In genomic region chr16:31505483-31505882, GRCh38 we compare ENCODE assay signal across 10 cellular contexts. TPM values are rescaled to one million over a fixed set of nuclear protein-coding genes. Genes with fewer than 3 reads are reported as not detected.
DNase-seq lines count a peak whose midpoint lies in the region; ATAC-seq and TF ChIP-seq lines count a peak whose summit lies in the region.
"Had no signal": no experiment of that assay in that cellular context is flagged by ENCODE, and none has a peak within 500 bp of the region (broad histone marks: within the 10 kb centered on the region; RNA-seq: fewer than 3 reads in every experiment).

No MANE protein-coding gene starts in this region.

- ATAC-seq in GM18861 (IDR thresholded peaks at IDR 0.05; ENCODE audit: unreplicated experiment) = peak; percentile 41
- peak; percentile 45 for ATAC-seq in HG03175 (IDR thresholded peaks at IDR 0.05; ENCODE audit: unreplicated experiment)

- CTCF ChIA-PET in CD4-positive, alpha-beta memory T cell (lab: Charles Lee; ENCODE audit: partially characterized antibody) = interaction anchor here (2.5 kb wide), 1 partner anchor 44 kb away, joined by 15 read pairs; no protein-coding TSS in a partner anchor
- CTCF ChIA-PET in GM10248 (lab: Yijun Ruan, JAX) = no interaction called here

- no peaks in the 10 kb centered on the region for H3K9me3 ChIP-seq in CD4-positive, alpha-beta memory T cell (ENCODE audit: control insufficient read depth in 1 of 2, low read length in 2 of 2)

- H3K36me3 Mint-ChIP-seq in CD4-positive, alpha-beta memory T cell = peaks cover 2 to 34% of the 10 kb centered on the region in 2 donors
- peaks cover 8% of the 10 kb centered on the region for H3K36me3 Mint-ChIP-seq in activated T-helper 1 cell treated with anti-CD3 and anti-CD28 coated beads, Interleukin-12 subunit alpha, Interleukin-12 subunit beta, Interleukin-2, Interleukin-4 antibody, amounts not matched to agents 30 ng/mL and 10 ng/mL and 1 ng/mL, durations not matched to agents 14 hours and 24 hours and 36 hours (ENCODE audit: low read depth)

- intact Hi-C loops in CD4-positive, alpha-beta memory T cell (cut with micrococcal nuclease) = loop anchor here (5.0 kb wide), 3 partner anchors 192 to 362 kb away; a partner anchor contains a TSS
- intact Hi-C loops in activated T-helper 1 cell treated with anti-CD3 and anti-CD28 coated beads, Interleukin-12 subunit alpha, Interleukin-12 subunit beta, Interleukin-2, Interleukin-4 antibody, amounts not matched to agents 30 ng/mL and 10 ng/mL and 1 ng/mL, durations not matched to agents 14 hours and 24 hours and 36 hours (cut with micrococcal nuclease) = no loop called here

- H3K4me3 ChIP-seq in CD4-positive, alpha-beta memory T cell (ENCODE audit: low read length in 2 of 2) = no peak overlapping the region
- H3K4me3 ChIP-seq in H7 (ENCODE audit: insufficient read depth, low read depth, low read length) = no peak overlapping the region

- H3K27me3 Mint-ChIP-seq in CD4-positive, alpha-beta memory T cell = no peaks in the 10 kb centered on the region
- H3K27me3 Mint-ChIP-seq in activated T-helper 1 cell treated with anti-CD3 and anti-CD28 coated beads, Interleukin-12 subunit alpha, Interleukin-12 subunit beta, Interleukin-2, Interleukin-4 antibody, amounts not matched to agents 30 ng/mL and 10 ng/mL and 1 ng/mL, durations not matched to agents 14 hours and 24 hours and 36 hours (ENCODE audit: insufficient read depth) = no peaks in the 10 kb centered on the region

- POLR2A ChIA-PET in CD4-positive, alpha-beta memory T cell (lab: Charles Lee; ENCODE audit: partially characterized antibody) = interaction anchor here (3.8 kb wide), 1 partner anchor 46 kb away, joined by 55 read pairs; the partner anchor contains the start of gene ARMC5
- POLR2A ChIA-PET in GM10248 (lab: Yijun Ruan, JAX) = no interaction called here

- H3K27ac Mint-ChIP-seq in CD4-positive, alpha-beta memory T cell = peak overlapping the region; percentile 0 to 91 (median 61)
- H3K27ac Mint-ChIP-seq in activated T-helper 1 cell treated with anti-CD3 and anti-CD28 coated beads, Interleukin-12 subunit alpha, Interleukin-12 subunit beta, Interleukin-2, Interleukin-4 antibody, amounts not matched to agents 30 ng/mL and 10 ng/mL and 1 ng/mL, durations not matched to agents 14 hours and 24 hours and 36 hours = peak overlapping the region; percentile 81

- no peak for DNase-seq in CD4-positive, alpha-beta memory T cell
- DNase-seq in activated T-helper 1 cell treated with anti-CD3 and anti-CD28 coated beads, Interleukin-12 subunit alpha, Interleukin-12 subunit beta, Interleukin-2, Interleukin-4 antibody, amounts not matched to agents 30 ng/mL and 10 ng/mL and 1 ng/mL, durations not matched to agents 14 hours and 24 hours and 36 hours (ENCODE audit: low spot score) = no peak
- DNase-seq in activated gamma-delta T cell treated with Interleukin-2 at 50 U/mL for 16 hours (no peak), GM10248 (ENCODE audit: extremely low spot score) (no peak), H7 (no peak), T-helper 9 cell (no peak)
- DNase-seq: NCI-H226 had no signal

- peaks cover 0 to 2% (median 0%) of the 10 kb centered on the region in 8 donors for H3K9me3 Mint-ChIP-seq in CD4-positive, alpha-beta memory T cell
- no peaks in the 10 kb centered on the region for H3K9me3 Mint-ChIP-seq in activated T-helper 1 cell treated with anti-CD3 and anti-CD28 coated beads, Interleukin-12 subunit alpha, Interleukin-12 subunit beta, Interleukin-2, Interleukin-4 antibody, amounts not matched to agents 30 ng/mL and 10 ng/mL and 1 ng/mL, durations not matched to agents 14 hours and 24 hours and 36 hours

- H3K27me3 ChIP-seq in CD4-positive, alpha-beta memory T cell (ENCODE audit: insufficient read depth, low read length) = no peaks in the 10 kb centered on the region
- no peaks in the 10 kb centered on the region for H3K27me3 ChIP-seq in H7 (ENCODE audit: control insufficient read depth, insufficient read depth, low read length)

- TF ChIP-seq CTCF in GM10248 (IDR thresholded peaks at IDR 0.05; ENCODE audit: control extremely low read depth, extremely low read depth, low read depth, missing control alignments) = no peak

- peaks cover 22 to 61% (median 45%) of the 10 kb centered on the region in 4 donors for H3K4me1 Mint-ChIP-seq in CD4-positive, alpha-beta memory T cell
- peaks cover 46% of the 10 kb centered on the region for H3K4me1 Mint-ChIP-seq in activated T-helper 1 cell treated with anti-CD3 and anti-CD28 coated beads, Interleukin-12 subunit alpha, Interleukin-12 subunit beta, Interleukin-2, Interleukin-4 antibody, amounts not matched to agents 30 ng/mL and 10 ng/mL and 1 ng/mL, durations not matched to agents 14 hours and 24 hours and 36 hours (ENCODE audit: low read depth)

- H3K27ac ChIP-seq in CD4-positive, alpha-beta memory T cell (ENCODE audit: low read depth, low read length) = no peak overlapping the region

- no peak overlapping the region for H3K4me3 Mint-ChIP-seq in CD4-positive, alpha-beta memory T cell
- no peak overlapping the region for H3K4me3 Mint-ChIP-seq in activated T-helper 1 cell treated with anti-CD3 and anti-CD28 coated beads, Interleukin-12 subunit alpha, Interleukin-12 subunit beta, Interleukin-2, Interleukin-4 antibody, amounts not matched to agents 30 ng/mL and 10 ng/mL and 1 ng/mL, durations not matched to agents 14 hours and 24 hours and 36 hours

- peaks cover 36% of the 10 kb centered on the region for H3K4me1 ChIP-seq in CD4-positive, alpha-beta memory T cell (ENCODE audit: insufficient read depth, low read length)

- no peaks in the 10 kb centered on the region for H3K36me3 ChIP-seq in CD4-positive, alpha-beta memory T cell (ENCODE audit: insufficient read depth, low read length)
- H3K36me3 ChIP-seq in H7 (replicated peaks; ENCODE audit: control insufficient read depth, insufficient read depth, low read length) = no peaks in the 10 kb centered on the region; the same call in 1 of the 2 replicates

RNA-seq across cellular contexts. Expression of gene RUSF1, which starts 2.7 kb away (rescaled TPM):
- 100 to 1,000 TPM; 101 to 110 TPM for total RNA-seq in CD4-positive, alpha-beta memory T cell
- polyA plus RNA-seq in CD4-positive, alpha-beta memory T cell = 10 to 100 TPM; 16.3 to 21.9 TPM
- total RNA-seq in activated T-helper 1 cell treated with anti-CD3 and anti-CD28 coated beads, Interleukin-12 subunit alpha, Interleukin-12 subunit beta, Interleukin-2, Interleukin-4 antibody, amounts not matched to agents 30 ng/mL and 10 ng/mL and 1 ng/mL, durations not matched to agents 14 hours and 24 hours and 36 hours = 36.3 and 42.2 TPM in 2 replicates
- 44.7 and 66.9 TPM in 2 replicates for total RNA-seq in H7 (2014; rRNA removed; shearing (Covaris generic))

RNA-seq across cellular contexts. Expression of gene AHSP, which starts 22.2 kb away (rescaled TPM):
- total RNA-seq in CD4-positive, alpha-beta memory T cell = not detected
- not detected for polyA plus RNA-seq in CD4-positive, alpha-beta memory T cell
- not detected in 2 replicates for total RNA-seq in activated T-helper 1 cell treated with anti-CD3 and anti-CD28 coated beads, Interleukin-12 subunit alpha, Interleukin-12 subunit beta, Interleukin-2, Interleukin-4 antibody, amounts not matched to agents 30 ng/mL and 10 ng/mL and 1 ng/mL, durations not matched to agents 14 hours and 24 hours and 36 hours
- 0.62 and 3.3 TPM in 2 replicates for total RNA-seq in H7 (2014; rRNA removed; shearing (Covaris generic))
- total RNA-seq: osteoblast had no signal

RNA-seq across cellular contexts. Expression of gene SLC5A2, which starts 22.6 kb away (rescaled TPM):
- 1 to 10 TPM; 2.8 to 4.5 TPM for total RNA-seq in CD4-positive, alpha-beta memory T cell
- polyA plus RNA-seq in CD4-positive, alpha-beta memory T cell = 1 to 10 TPM in 1 of 2 donors, under 1 TPM in 1; 0.12 to 2.8 TPM
- not detected in 2 replicates for total RNA-seq in activated T-helper 1 cell treated with anti-CD3 and anti-CD28 coated beads, Interleukin-12 subunit alpha, Interleukin-12 subunit beta, Interleukin-2, Interleukin-4 antibody, amounts not matched to agents 30 ng/mL and 10 ng/mL and 1 ng/mL, durations not matched to agents 14 hours and 24 hours and 36 hours
- 0.26 and 0.45 TPM in 2 replicates for total RNA-seq in H7 (2014; rRNA removed; shearing (Covaris generic))
- total RNA-seq: osteoblast had no signal

RNA-seq across cellular contexts. Expression of gene TGFB1I1, which starts 33.5 kb away (rescaled TPM):
- under 1 TPM; 0.42 to 0.49 TPM for total RNA-seq in CD4-positive, alpha-beta memory T cell
- under 1 TPM in 1 of 2 donors, not detected in 1; 0.57 TPM for polyA plus RNA-seq in CD4-positive, alpha-beta memory T cell
- total RNA-seq in activated T-helper 1 cell treated with anti-CD3 and anti-CD28 coated beads, Interleukin-12 subunit alpha, Interleukin-12 subunit beta, Interleukin-2, Interleukin-4 antibody, amounts not matched to agents 30 ng/mL and 10 ng/mL and 1 ng/mL, durations not matched to agents 14 hours and 24 hours and 36 hours = 0.78 and 1.2 TPM in 2 replicates
- 3.0 and 3.1 TPM in 2 replicates for total RNA-seq in H7 (2014; rRNA removed; shearing (Covaris generic))

RNA-seq across cellular contexts. Expression of gene ARMC5, which starts 46.2 kb away (rescaled TPM):
- 1 to 10 TPM; 6.5 to 7.0 TPM for total RNA-seq in CD4-positive, alpha-beta memory T cell
- polyA plus RNA-seq in CD4-positive, alpha-beta memory T cell = 1 to 10 TPM; 4.3 to 6.1 TPM
- 11.2 and 12.7 TPM in 2 replicates for total RNA-seq in activated T-helper 1 cell treated with anti-CD3 and anti-CD28 coated beads, Interleukin-12 subunit alpha, Interleukin-12 subunit beta, Interleukin-2, Interleukin-4 antibody, amounts not matched to agents 30 ng/mL and 10 ng/mL and 1 ng/mL, durations not matched to agents 14 hours and 24 hours and 36 hours
- total RNA-seq in H7 (2014; rRNA removed; shearing (Covaris generic)) = 8.0 and 11.6 TPM in 2 replicates
